In the genomic region with DNA sequence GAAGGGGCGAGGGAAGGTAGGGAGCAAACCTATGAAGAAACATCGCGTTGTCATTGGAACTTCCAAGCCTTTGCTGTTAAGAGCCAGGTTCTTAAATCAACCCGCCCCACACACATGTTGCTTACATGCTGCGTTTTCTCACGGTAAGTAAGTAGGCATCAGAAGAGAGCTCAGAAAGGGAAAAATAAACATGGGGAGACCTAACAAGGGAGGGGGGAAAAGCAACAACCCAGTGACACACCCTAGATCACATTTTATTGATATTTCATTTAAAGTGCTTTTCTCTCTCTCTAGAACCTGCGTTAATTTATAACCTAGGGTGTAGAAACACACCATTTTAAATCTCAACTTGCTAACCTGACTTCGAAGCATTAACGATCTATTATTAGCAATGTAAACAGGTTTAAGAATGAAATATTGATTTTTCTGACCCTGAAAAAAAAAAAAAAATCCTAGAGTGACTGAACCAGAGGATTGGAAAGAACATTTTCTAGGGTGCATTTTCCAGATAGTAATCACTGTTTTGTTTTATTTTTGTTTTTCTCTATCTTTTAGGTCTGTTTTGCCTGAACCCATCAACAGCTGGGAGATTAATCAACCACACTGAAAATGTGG, we compare ENCODE assay signal across 1 cellular context.
TF ChIP-seq lines count a peak whose summit lies in the region.

No MANE protein-coding gene starts in this region.

TF ChIP-seq in GM12878, 131 proteins besides CTCF, POLR2A, EP300 and RAD21:
- TF ChIP-seq, protein P1, sequence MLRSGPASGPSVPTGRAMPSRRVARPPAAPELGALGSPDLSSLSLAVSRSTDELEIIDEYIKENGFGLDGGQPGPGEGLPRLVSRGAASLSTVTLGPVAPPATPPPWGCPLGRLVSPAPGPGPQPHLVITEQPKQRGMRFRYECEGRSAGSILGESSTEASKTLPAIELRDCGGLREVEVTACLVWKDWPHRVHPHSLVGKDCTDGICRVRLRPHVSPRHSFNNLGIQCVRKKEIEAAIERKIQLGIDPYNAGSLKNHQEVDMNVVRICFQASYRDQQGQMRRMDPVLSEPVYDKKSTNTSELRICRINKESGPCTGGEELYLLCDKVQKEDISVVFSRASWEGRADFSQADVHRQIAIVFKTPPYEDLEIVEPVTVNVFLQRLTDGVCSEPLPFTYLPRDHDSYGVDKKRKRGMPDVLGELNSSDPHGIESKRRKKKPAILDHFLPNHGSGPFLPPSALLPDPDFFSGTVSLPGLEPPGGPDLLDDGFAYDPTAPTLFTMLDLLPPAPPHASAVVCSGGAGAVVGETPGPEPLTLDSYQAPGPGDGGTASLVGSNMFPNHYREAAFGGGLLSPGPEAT (IDR thresholded peaks at IDR 0.05; ENCODE audit: low read depth) = no peak
- TF ChIP-seq MTA2 (IDR thresholded peaks at IDR 0.05; ENCODE audit: low read depth) (no peak), WRNIP1 (IDR thresholded peaks at IDR 0.05; ENCODE audit: borderline replicate concordance, low read depth, low read length) (no peak), RUNX3 (IDR thresholded peaks at IDR 0.05; ENCODE audit: low read length) (no peak), HDAC6 (IDR thresholded peaks at IDR 0.05; ENCODE audit: unreplicated experiment) (no peak), TCF12 (IDR thresholded peaks at IDR 0.05; ENCODE audit: low read depth, low read length) (no peak), ZNF622 (IDR thresholded peaks at IDR 0.05) (no peak)
- TF ChIP-seq, protein P2, sequence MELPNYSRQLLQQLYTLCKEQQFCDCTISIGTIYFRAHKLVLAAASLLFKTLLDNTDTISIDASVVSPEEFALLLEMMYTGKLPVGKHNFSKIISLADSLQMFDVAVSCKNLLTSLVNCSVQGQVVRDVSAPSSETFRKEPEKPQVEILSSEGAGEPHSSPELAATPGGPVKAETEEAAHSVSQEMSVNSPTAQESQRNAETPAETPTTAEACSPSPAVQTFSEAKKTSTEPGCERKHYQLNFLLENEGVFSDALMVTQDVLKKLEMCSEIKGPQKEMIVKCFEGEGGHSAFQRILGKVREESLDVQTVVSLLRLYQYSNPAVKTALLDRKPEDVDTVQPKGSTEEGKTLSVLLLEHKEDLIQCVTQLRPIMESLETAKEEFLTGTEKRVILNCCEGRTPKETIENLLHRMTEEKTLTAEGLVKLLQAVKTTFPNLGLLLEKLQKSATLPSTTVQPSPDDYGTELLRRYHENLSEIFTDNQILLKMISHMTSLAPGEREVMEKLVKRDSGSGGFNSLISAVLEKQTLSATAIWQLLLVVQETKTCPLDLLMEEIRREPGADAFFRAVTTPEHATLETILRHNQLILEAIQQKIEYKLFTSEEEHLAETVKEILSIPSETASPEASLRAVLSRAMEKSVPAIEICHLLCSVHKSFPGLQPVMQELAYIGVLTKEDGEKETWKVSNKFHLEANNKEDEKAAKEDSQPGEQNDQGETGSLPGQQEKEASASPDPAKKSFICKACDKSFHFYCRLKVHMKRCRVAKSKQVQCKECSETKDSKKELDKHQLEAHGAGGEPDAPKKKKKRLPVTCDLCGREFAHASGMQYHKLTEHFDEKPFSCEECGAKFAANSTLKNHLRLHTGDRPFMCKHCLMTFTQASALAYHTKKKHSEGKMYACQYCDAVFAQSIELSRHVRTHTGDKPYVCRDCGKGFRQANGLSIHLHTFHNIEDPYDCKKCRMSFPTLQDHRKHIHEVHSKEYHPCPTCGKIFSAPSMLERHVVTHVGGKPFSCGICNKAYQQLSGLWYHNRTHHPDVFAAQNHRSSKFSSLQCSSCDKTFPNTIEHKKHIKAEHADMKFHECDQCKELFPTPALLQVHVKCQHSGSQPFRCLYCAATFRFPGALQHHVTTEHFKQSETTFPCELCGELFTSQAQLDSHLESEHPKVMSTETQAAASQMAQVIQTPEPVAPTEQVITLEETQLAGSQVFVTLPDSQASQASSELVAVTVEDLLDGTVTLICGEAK (IDR thresholded peaks at IDR 0.05; ENCODE audit: borderline replicate concordance) = no peak
